Comparison of ENCODE assay signal across 9 cellular contexts in the genomic region with DNA sequence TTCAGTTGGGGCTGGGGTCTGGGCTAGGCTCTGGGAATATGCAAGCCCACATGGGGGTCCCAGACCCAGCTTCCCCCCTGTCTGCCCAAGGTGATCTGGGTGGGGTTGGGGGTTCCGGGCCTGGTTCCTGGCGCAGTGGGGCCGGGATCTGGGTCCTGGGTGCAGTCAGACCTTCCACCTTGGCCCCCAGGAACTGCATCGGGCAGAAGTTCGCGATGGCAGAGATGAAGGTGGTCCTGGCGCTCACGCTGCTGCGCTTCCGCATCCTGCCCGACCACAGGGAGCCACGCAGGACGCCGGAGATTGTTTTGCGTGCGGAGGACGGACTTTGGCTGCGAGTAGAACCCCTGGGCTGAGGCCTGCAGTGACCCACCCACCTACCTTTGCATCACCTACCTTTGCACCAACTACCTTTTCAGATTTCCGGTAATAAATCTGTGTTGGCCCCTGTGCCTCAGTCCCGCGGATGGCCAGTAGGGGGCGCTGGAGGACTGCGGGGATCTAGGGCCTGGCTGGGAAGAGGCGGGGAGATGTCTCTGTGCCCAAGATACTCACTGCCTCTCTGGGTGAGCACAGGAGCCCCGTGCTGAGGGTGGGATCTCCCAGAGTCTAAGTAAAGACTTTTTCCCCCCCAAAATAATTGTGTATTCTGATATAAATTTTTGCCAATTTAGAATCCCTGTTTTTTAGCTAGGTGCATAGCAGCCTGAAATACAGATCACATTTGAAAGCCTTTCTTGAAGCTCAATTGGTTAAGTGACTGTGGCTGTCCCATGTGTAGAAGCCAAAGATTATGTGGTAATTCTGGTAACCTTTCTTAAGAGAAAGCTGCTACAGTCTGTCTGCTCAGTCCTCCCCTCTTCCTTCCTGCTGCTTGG. TPM values are rescaled to one million over a fixed set of nuclear protein-coding genes. Genes with fewer than 3 reads are reported as not detected.
DNase-seq lines count a peak whose midpoint lies in the region; ATAC-seq and TF ChIP-seq lines count a peak whose summit lies in the region.
"Had no signal": no experiment of that assay in that cellular context is flagged by ENCODE, and none has a peak within 500 bp of the region (broad histone marks: within the 10 kb centered on the region; RNA-seq: fewer than 3 reads in every experiment).

No MANE protein-coding gene starts in this region.

- peaks cover 0 to 40% of the 10 kb centered on the region in 2 donors for H3K27me3 ChIP-seq in left lung

- H3K4me3 ChIP-seq in GM12875 (ENCODE audit: low read depth, low read length) (no peak overlapping the region), choroid plexus epithelial cell (ENCODE audit: low read depth, low read length) (no peak overlapping the region), left lung (no peak overlapping the region)

- no peaks in the 10 kb centered on the region for H3K36me3 ChIP-seq in left lung

- peaks cover 0 to 22% of the 10 kb centered on the region in 2 donors for H3K4me1 ChIP-seq in left lung

- intact Hi-C loops in left lung (cut with DNase I): loop anchor here in 1 of 2 donors (10.0 kb wide), 1 partner anchor 236 kb away; no protein-coding TSS in a partner anchor

- H3K27ac ChIP-seq in 22Rv1 (no peak overlapping the region), left lung (no peak overlapping the region)

- TF ChIP-seq CTCF in 22Rv1 (IDR thresholded peaks at IDR 0.05) (peak; percentile 99), GM12875 (IDR thresholded peaks at IDR 0.05; ENCODE audit: borderline replicate concordance, insufficient read depth, low read depth, low read length) (peak; percentile 91), choroid plexus epithelial cell (conservative IDR thresholded peaks at IDR 0.05; ENCODE audit: low read depth, low read length) (peak; percentile 85), left lung (IDR thresholded peaks at IDR 0.05) (peak; percentile 93 to 94)

- no peaks in the 10 kb centered on the region for H3K9me3 ChIP-seq in left lung

- DNase-seq in NCI-H2227 treated with DMSO at 0.1 percent for 48 hours (lab: John Stamatoyannopoulos, UW) (peak; percentile 32), choroid plexus epithelial cell (ENCODE audit: low read depth) (peak; percentile 62), left lung (peak; percentile 79 to 97), T1000 (lab: John Stamatoyannopoulos, UW) (no peak)
- DNase-seq in activated CD4-positive, alpha-beta T cell treated with anti-CD3 and anti-CD28 coated beads for 4 hours: peak; percentile 81 to 92
- DNase-seq in stimulated activated CD4-positive, alpha-beta T cell treated with anti-CD3 and anti-CD28 coated beads, TNF-alpha, amount 100 ng/mL, for 1 hour (ENCODE audit: low read depth in 3 of 3, low spot score in 1 of 3): peak; percentile 72 to 94 (median 85)

- peak; percentile 99 for ATAC-seq in left lung

RNA-seq across cellular contexts. Expression of a gene that starts 11.5 kb away (rescaled TPM):
- 1 to 10 TPM in 1 of 2 donors, under 1 TPM in 1; 0.82 to 3.7 TPM for total RNA-seq in left lung

RNA-seq across cellular contexts. Expression of a gene that starts 14.2 kb away (rescaled TPM):
- total RNA-seq in left lung: not detected
- total RNA-seq: subcutaneous adipose tissue had no signal

RNA-seq across cellular contexts. Expression of a gene that starts 43.6 kb away (rescaled TPM):
- total RNA-seq in left lung: 1 to 10 TPM; 3.8 to 5.9 TPM
